1 cellular context compared by ENCODE assay signal in the genomic region with DNA sequence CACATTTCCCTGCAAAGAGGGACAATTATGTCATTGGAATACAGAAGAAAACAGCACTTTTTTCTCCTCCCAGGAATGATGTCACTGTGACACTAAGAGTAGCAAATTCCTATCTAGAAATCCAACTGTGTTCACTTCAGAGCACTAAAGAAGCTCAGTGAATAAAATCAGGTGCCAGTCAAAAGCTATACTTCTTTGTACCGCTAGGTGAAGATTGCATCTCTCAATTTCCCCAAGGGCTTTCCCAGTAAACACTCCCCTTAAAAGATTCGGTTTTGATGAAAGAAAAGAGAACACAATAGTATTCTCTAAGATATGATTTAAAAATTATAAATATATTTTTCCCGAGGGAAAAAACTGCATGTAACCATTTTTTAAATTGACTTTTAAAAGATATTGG.
TF ChIP-seq lines count a peak whose summit lies in the region.

No MANE protein-coding gene starts in this region.

TF ChIP-seq in A549, 52 proteins besides CTCF, POLR2A, EP300 and RAD21 (continued from another document):
- TF ChIP-seq, protein P1, sequence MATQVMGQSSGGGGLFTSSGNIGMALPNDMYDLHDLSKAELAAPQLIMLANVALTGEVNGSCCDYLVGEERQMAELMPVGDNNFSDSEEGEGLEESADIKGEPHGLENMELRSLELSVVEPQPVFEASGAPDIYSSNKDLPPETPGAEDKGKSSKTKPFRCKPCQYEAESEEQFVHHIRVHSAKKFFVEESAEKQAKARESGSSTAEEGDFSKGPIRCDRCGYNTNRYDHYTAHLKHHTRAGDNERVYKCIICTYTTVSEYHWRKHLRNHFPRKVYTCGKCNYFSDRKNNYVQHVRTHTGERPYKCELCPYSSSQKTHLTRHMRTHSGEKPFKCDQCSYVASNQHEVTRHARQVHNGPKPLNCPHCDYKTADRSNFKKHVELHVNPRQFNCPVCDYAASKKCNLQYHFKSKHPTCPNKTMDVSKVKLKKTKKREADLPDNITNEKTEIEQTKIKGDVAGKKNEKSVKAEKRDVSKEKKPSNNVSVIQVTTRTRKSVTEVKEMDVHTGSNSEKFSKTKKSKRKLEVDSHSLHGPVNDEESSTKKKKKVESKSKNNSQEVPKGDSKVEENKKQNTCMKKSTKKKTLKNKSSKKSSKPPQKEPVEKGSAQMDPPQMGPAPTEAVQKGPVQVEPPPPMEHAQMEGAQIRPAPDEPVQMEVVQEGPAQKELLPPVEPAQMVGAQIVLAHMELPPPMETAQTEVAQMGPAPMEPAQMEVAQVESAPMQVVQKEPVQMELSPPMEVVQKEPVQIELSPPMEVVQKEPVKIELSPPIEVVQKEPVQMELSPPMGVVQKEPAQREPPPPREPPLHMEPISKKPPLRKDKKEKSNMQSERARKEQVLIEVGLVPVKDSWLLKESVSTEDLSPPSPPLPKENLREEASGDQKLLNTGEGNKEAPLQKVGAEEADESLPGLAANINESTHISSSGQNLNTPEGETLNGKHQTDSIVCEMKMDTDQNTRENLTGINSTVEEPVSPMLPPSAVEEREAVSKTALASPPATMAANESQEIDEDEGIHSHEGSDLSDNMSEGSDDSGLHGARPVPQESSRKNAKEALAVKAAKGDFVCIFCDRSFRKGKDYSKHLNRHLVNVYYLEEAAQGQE (IDR thresholded peaks at IDR 0.05) = no peak
- TF ChIP-seq SMC3 (IDR thresholded peaks at IDR 0.05) = no peak
- no peak for TF ChIP-seq TFCP2L1 (CRISPR knock-in tag; IDR thresholded peaks at IDR 0.05)
- TF ChIP-seq TP53 (CRISPR knock-in tag; IDR thresholded peaks at IDR 0.05) = no peak
- no peak for TF ChIP-seq PHF8 (IDR thresholded peaks at IDR 0.05; ENCODE audit: borderline replicate concordance, low read depth)
- TF ChIP-seq RCOR1 (IDR thresholded peaks at IDR 0.05; ENCODE audit: low read depth, low read length) = no peak
- TF ChIP-seq CHD4 (IDR thresholded peaks at IDR 0.05; ENCODE audit: borderline replicate concordance) = no peak
- TF ChIP-seq RNF2 (IDR thresholded peaks at IDR 0.05; ENCODE audit: borderline replicate concordance, low read depth) = no peak
- TF ChIP-seq NPAS2 (CRISPR knock-in tag; IDR thresholded peaks at IDR 0.05; ENCODE audit: borderline replicate concordance) = no peak
- TF ChIP-seq JUNB (IDR thresholded peaks at IDR 0.05) = no peak
